8 cellular contexts compared by ENCODE assay signal in the genomic region with DNA sequence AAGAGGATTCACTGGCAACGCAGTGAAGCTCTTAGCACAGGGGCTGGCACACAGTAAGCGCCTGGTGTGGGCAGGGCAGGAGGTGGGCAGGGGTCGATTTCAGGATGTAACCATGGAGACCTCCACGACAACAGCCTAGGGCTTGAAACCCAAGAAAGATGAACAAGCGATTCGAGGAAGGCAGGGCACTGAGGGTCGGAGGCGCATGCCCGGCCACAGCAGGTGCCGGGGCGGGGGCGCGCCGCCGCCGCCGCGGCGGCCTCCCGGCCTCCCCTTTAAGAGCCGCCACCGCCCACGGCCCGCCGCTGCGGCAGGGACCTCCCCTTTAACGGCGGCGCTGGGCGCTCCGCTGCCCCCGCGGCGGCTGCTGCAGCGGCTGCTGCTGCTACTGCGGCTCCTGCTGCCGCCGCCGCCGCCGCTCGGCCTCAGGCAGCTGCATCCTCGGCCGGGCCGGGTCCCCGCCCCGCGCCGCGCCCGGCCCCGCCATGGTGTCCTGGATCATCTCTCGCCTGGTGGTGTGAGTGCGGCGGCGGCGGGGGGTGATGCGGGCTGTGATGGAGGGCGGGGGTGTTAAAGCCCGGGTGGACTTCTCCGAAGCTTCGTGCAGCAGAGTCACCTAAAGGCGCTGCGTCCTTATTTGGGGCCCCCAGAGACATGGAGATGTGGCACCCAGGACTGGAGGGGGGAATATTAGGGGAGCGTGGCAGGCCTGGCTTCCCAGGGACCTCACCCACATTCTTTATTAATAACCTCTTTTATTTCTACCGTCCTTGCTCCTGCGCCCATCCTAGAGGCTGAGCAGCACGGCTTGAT. TPM values are rescaled to one million over a fixed set of nuclear protein-coding genes. Genes with fewer than 3 reads are reported as not detected.
DNase-seq lines count a peak whose midpoint lies in the region; ATAC-seq and TF ChIP-seq lines count a peak whose summit lies in the region.

A gene with protein sequence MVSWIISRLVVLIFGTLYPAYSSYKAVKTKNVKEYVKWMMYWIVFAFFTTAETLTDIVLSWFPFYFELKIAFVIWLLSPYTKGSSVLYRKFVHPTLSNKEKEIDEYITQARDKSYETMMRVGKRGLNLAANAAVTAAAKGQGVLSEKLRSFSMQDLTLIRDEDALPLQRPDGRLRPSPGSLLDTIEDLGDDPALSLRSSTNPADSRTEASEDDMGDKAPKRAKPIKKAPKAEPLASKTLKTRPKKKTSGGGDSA (plus strand): TSS at position 334 of the 813 bp plus-strand sequence. CDS start 152 bp downstream, at position 486.

- peaks cover 14% of the 10 kb centered on the region for H3K36me3 Mint-ChIP-seq in activated CD4-positive, alpha-beta memory T cell treated with anti-CD3 and anti-CD28 coated beads for 36 hours

- no peak within 1 kb of the TSS for H4K91ac ChIP-seq in mesenchymal stem cell (ENCODE audit: low read length)

- CTCF ChIA-PET in activated CD4-positive, alpha-beta memory T cell treated with anti-CD3 and anti-CD28 coated beads for 36 hours (lab: Charles Lee) = interaction anchor here (1.0 to 2.7 kb wide), 5 partner anchors 11 to 85 kb away, joined by 3 to 16 read pairs (median 6); a partner anchor contains a TSS

- no peak within 1 kb of the TSS for H3K27ac ChIP-seq in effector memory CD4-positive, alpha-beta T cell (ENCODE audit: insufficient read depth, low read length, poor library complexity, severe bottlenecking)
- H3K27ac ChIP-seq in mesenchymal stem cell (ENCODE audit: low read length, poor library complexity, severe bottlenecking) = no peak within 1 kb of the TSS

- intact Hi-C loops in activated CD4-positive, alpha-beta memory T cell treated with anti-CD3 and anti-CD28 coated beads for 36 hours (cut with micrococcal nuclease) = loop anchor here (2.0 to 10.0 kb wide), 2 partner anchors 26 to 224 kb away; a partner anchor contains a TSS

- peaks cover 11% of the 10 kb centered on the region for H3K4me1 ChIP-seq in effector memory CD4-positive, alpha-beta T cell (ENCODE audit: control insufficient read depth, insufficient read depth, low read length, poor library complexity, severe bottlenecking)
- peaks cover 13% of the 10 kb centered on the region for H3K4me1 ChIP-seq in mesenchymal stem cell (ENCODE audit: control insufficient read depth, insufficient read depth, low read depth, low read length)

- peak within 1 kb of the TSS; percentile 78 for H3K4me3 Mint-ChIP-seq in activated CD4-positive, alpha-beta memory T cell treated with anti-CD3 and anti-CD28 coated beads for 36 hours

- peak within 1 kb of the TSS in 1 of 2 experiments; percentile 24 for H3K4ac ChIP-seq in mesenchymal stem cell (ENCODE audit: low read depth in 1 of 2, low read length in 2 of 2)

- DNase-seq in GM06990 (ENCODE audit: extremely low read depth, insufficient read length) (peak; percentile 82), NCI-H2171 treated with DMSO at 0.1 percent for 48 hours (lab: John Stamatoyannopoulos, UW) (peak; percentile 46), mesenchymal stem cell (peak; percentile 63)
- DNase-seq in activated CD4-positive, alpha-beta memory T cell treated with anti-CD3 and anti-CD28 coated beads for 36 hours = peak; percentile 80
- peak; percentile 38 to 43 (median 42) for DNase-seq in effector memory CD4-positive, alpha-beta T cell
- DNase-seq in stimulated activated CD8-positive, alpha-beta memory T cell treated with anti-CD3 and anti-CD28 coated beads, Interleukin-4, amount 100 ng/mL, for 24 hours (ENCODE audit: low read depth) = peak; percentile 59

- H2BK5ac ChIP-seq in mesenchymal stem cell (ENCODE audit: low read depth, low read length, poor library complexity, severe bottlenecking) = no peak within 1 kb of the TSS

- H3K27ac Mint-ChIP-seq in activated CD4-positive, alpha-beta memory T cell treated with anti-CD3 and anti-CD28 coated beads for 36 hours = peak within 1 kb of the TSS; percentile 60

- no peak within 1 kb of the TSS for H3K23ac ChIP-seq in mesenchymal stem cell (ENCODE audit: low read length in 2 of 2)

- peak within 1 kb of the TSS; percentile 84 for H3K9ac ChIP-seq in mesenchymal stem cell (ENCODE audit: low read length)

- ATAC-seq in HG02588 (IDR thresholded peaks at IDR 0.05; ENCODE audit: unreplicated experiment) (peak; percentile 59), HG03378 (IDR thresholded peaks at IDR 0.05; ENCODE audit: unreplicated experiment) (no peak)

- peak within 1 kb of the TSS in 1 of 2 experiments; percentile 40 for H3K18ac ChIP-seq in mesenchymal stem cell (ENCODE audit: low read depth in 1 of 2, low read length in 2 of 2)

- POLR2A ChIA-PET in activated CD4-positive, alpha-beta memory T cell treated with anti-CD3 and anti-CD28 coated beads for 36 hours (lab: Charles Lee) = interaction anchor here (0.9 to 1.8 kb wide), 3 partner anchors 11 to 25 kb away, joined by 4 to 6 read pairs (median 5); no protein-coding TSS in a partner anchor

- peaks cover 3% of the 10 kb centered on the region for H3K27me3 Mint-ChIP-seq in activated CD4-positive, alpha-beta memory T cell treated with anti-CD3 and anti-CD28 coated beads for 36 hours

- no peak within 1 kb of the TSS for H2AFZ ChIP-seq in mesenchymal stem cell (ENCODE audit: low read depth, low read length)

- no peaks in the 10 kb centered on the region for H3K9me3 ChIP-seq in effector memory CD4-positive, alpha-beta T cell (ENCODE audit: control insufficient read depth, low read length)
- no peaks in the 10 kb centered on the region for H3K9me3 ChIP-seq in mesenchymal stem cell (ENCODE audit: control insufficient read depth, low read length)

- no peak within 1 kb of the TSS for H3K14ac ChIP-seq in mesenchymal stem cell (ENCODE audit: low read length in 2 of 2)

- H2BK12ac ChIP-seq in mesenchymal stem cell (ENCODE audit: low read length in 2 of 2) = no peak within 1 kb of the TSS

- peaks cover 5% of the 10 kb centered on the region for H3K36me3 ChIP-seq in GM06990 (ENCODE audit: control insufficient read depth, insufficient read depth, low read length)
- H3K36me3 ChIP-seq in effector memory CD4-positive, alpha-beta T cell (ENCODE audit: control insufficient read depth, insufficient read depth, low read length) = peaks cover 19% of the 10 kb centered on the region
- H3K36me3 ChIP-seq in mesenchymal stem cell (ENCODE audit: control insufficient read depth in 1 of 2, insufficient read depth in 2 of 2, low read depth in 1 of 2, low read length in 2 of 2) = peaks cover 15 to 28% of the 10 kb centered on the region in 2 experiments

- H3K4me2 ChIP-seq in mesenchymal stem cell (ENCODE audit: low read length, poor library complexity, severe bottlenecking) = peak within 1 kb of the TSS; percentile 93

- H3K79me1 ChIP-seq in mesenchymal stem cell (replicated peaks; ENCODE audit: low read length, poor library complexity, severe bottlenecking) = no peaks in the 10 kb centered on the region

- no peak within 1 kb of the TSS for H2BK120ac ChIP-seq in mesenchymal stem cell (ENCODE audit: low read depth, low read length)

- no peaks in the 10 kb centered on the region for H3K9me3 Mint-ChIP-seq in activated CD4-positive, alpha-beta memory T cell treated with anti-CD3 and anti-CD28 coated beads for 36 hours

- no peak within 1 kb of the TSS for H2BK15ac ChIP-seq in mesenchymal stem cell (ENCODE audit: low read depth, poor library complexity, severe bottlenecking)

- H3K27me3 ChIP-seq in GM06990 (replicated peaks; ENCODE audit: control insufficient read depth, insufficient read depth, low read length) = no peaks in the 10 kb centered on the region
- no peaks in the 10 kb centered on the region for H3K27me3 ChIP-seq in effector memory CD4-positive, alpha-beta T cell (replicated peaks; ENCODE audit: control insufficient read depth, insufficient read depth, low read length, poor library complexity, severe bottlenecking)
- H3K27me3 ChIP-seq in mesenchymal stem cell (ENCODE audit: control insufficient read depth in 1 of 2, insufficient read depth in 1 of 2, low read length in 2 of 2) = peaks cover 0 to 3% of the 10 kb centered on the region in 2 experiments

- 2% methylated on average over 29 of the region's 68 CpGs for WGBS in mesenchymal stem cell

- H3K4me3 ChIP-seq in GM06990 (replicated peaks; ENCODE audit: low read depth, low read length) = peak within 1 kb of the TSS; percentile 58
- peak within 1 kb of the TSS; percentile 63 for H3K4me3 ChIP-seq in effector memory CD4-positive, alpha-beta T cell (ENCODE audit: insufficient read depth, low read depth, low read length, poor library complexity, severe bottlenecking)
- H3K4me3 ChIP-seq in mesenchymal stem cell (ENCODE audit: insufficient read depth in 1 of 2, low read depth in 1 of 2, low read length in 2 of 2) = peak within 1 kb of the TSS; percentile 63 to 77

- peaks cover 16% of the 10 kb centered on the region for H3K4me1 Mint-ChIP-seq in activated CD4-positive, alpha-beta memory T cell treated with anti-CD3 and anti-CD28 coated beads for 36 hours (ENCODE audit: low read depth)

- no peak for TF ChIP-seq CTCF in GM06990 (IDR thresholded peaks at IDR 0.05; ENCODE audit: insufficient read depth, low read length, poor library complexity, severe bottlenecking)

- no peak within 1 kb of the TSS for H4K8ac ChIP-seq in mesenchymal stem cell (ENCODE audit: low read length)

- no peak within 1 kb of the TSS for H2AK5ac ChIP-seq in mesenchymal stem cell (ENCODE audit: low read length, severe bottlenecking)

RNA-seq across cellular contexts. Expression of the gene that starts here (rescaled TPM):
- total RNA-seq in activated CD4-positive, alpha-beta memory T cell treated with anti-CD3 and anti-CD28 coated beads for 36 hours = 10 to 100 TPM in 1 of 2 experiments, 1 to 10 TPM in 1; 6.1 to 10.9 TPM
- 9.4 TPM for polyA plus RNA-seq in mesenchymal stem cell (2013, experiment 1 of 2)
- 9.3 TPM for polyA plus RNA-seq in mesenchymal stem cell (2013, experiment 2 of 2)
